In the genomic region with DNA sequence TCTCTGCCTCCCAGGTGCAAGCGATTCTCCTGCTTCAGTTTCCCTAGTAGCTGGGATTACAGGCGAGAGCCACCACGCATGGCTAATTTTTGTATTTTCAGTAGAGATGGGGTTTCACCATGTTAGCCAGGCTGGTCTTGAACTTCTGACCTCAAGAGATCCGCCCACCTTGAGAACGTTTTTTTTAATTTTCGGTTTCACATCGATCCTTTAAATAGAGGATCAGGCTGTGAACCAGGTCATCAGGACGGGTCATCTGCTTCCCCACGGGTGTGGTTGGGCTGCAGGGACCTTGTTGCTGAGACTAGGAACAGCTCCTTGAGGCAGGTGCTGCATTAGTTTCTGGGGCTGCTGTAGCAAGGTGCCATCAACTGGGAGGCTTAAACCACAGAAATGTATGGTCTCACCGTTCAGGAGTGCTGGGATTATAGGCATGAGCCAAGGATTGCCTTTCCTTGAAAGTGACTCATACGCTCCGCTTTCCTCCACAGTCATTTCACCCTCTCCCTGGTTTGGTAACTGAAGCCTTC, we compare ENCODE assay signal across 10 cellular contexts. TPM values are rescaled to one million over a fixed set of nuclear protein-coding genes. Genes with fewer than 3 reads are reported as not detected.
DNase-seq lines count a peak whose midpoint lies in the region; ATAC-seq and TF ChIP-seq lines count a peak whose summit lies in the region.
"Had no signal": no experiment of that assay in that cellular context is flagged by ENCODE, and none has a peak within 500 bp of the region (broad histone marks: within the 10 kb centered on the region; RNA-seq: fewer than 3 reads in every experiment).

No MANE protein-coding gene starts in this region.

- TF ChIP-seq CTCF in retinal pigment epithelial cell (conservative IDR thresholded peaks at IDR 0.05; ENCODE audit: low read depth, low read length) (no peak), neural progenitor cell (IDR thresholded peaks at IDR 0.05) (no peak), uterus (IDR thresholded peaks at IDR 0.05) (no peak)

- no peaks in the 10 kb centered on the region for H3K4me1 Mint-ChIP-seq in neural progenitor cell

- H2AFZ ChIP-seq in neural progenitor cell (replicated peaks): no peak overlapping the region

- no peak overlapping the region for H3K27ac Mint-ChIP-seq in neural progenitor cell
- H3K27ac Mint-ChIP-seq: activated T-helper 1 cell treated with anti-CD3 and anti-CD28 coated beads, Interleukin-12 subunit alpha, Interleukin-12 subunit beta, Interleukin-2, Interleukin-4 antibody, amounts not matched to agents 30 ng/mL and 10 ng/mL and 1 ng/mL, durations not matched to agents 14 hours and 24 hours and 36 hours had no signal

- no peak overlapping the region for H3K27ac ChIP-seq in neural progenitor cell
- no peak overlapping the region for H3K27ac ChIP-seq in uterus
- H3K27ac ChIP-seq: SJSA1 had no signal

- H3K4me1 ChIP-seq in neural progenitor cell (no peaks in the 10 kb centered on the region), uterus (no peaks in the 10 kb centered on the region)

- H3K4me3 Mint-ChIP-seq in neural progenitor cell: no peak overlapping the region
- H3K4me3 Mint-ChIP-seq: activated T-helper 1 cell treated with anti-CD3 and anti-CD28 coated beads, Interleukin-12 subunit alpha, Interleukin-12 subunit beta, Interleukin-2, Interleukin-4 antibody, amounts not matched to agents 30 ng/mL and 10 ng/mL and 1 ng/mL, durations not matched to agents 14 hours and 24 hours and 36 hours had no signal

- H3K4me3 ChIP-seq in retinal pigment epithelial cell (ENCODE audit: low read length) (no peak overlapping the region), neural progenitor cell (no peak overlapping the region), uterus (no peak overlapping the region)
- H3K4me3 ChIP-seq: SJSA1 had no signal

- ATAC-seq in GM18909 (IDR thresholded peaks at IDR 0.05; ENCODE audit: poor library complexity, unreplicated experiment): peak; percentile 89
- peak; percentile 82 for ATAC-seq in HG02885 (IDR thresholded peaks at IDR 0.05; ENCODE audit: poor library complexity, unreplicated experiment)

- H4K20me1 ChIP-seq in neural progenitor cell (ENCODE audit: low read depth): no peaks in the 10 kb centered on the region

- TF ChIP-seq POLR2A in uterus (IDR thresholded peaks at IDR 0.05): no peak

- H3K4me2 ChIP-seq in neural progenitor cell: no peak overlapping the region

- peaks cover under 1% of the 10 kb centered on the region for H3F3A ChIP-seq in neural progenitor cell (ENCODE audit: low read depth)

- H3K9me3 Mint-ChIP-seq in neural progenitor cell: no peaks in the 10 kb centered on the region
- H3K9me3 Mint-ChIP-seq: activated T-helper 1 cell treated with anti-CD3 and anti-CD28 coated beads, Interleukin-12 subunit alpha, Interleukin-12 subunit beta, Interleukin-2, Interleukin-4 antibody, amounts not matched to agents 30 ng/mL and 10 ng/mL and 1 ng/mL, durations not matched to agents 14 hours and 24 hours and 36 hours had no signal

- H3K79me2 ChIP-seq in neural progenitor cell (ENCODE audit: low read depth): no peaks in the 10 kb centered on the region

- H3K27me3 ChIP-seq in neural progenitor cell (no peaks in the 10 kb centered on the region), uterus (no peaks in the 10 kb centered on the region)
- H3K27me3 ChIP-seq: SJSA1 had no signal

- DNase-seq in SW480 (ENCODE audit: low spot score): peak; percentile 65
- DNase-seq in retinal pigment epithelial cell (ENCODE audit: low read depth): peak; percentile 69
- no peak for DNase-seq in neural progenitor cell (ENCODE audit: low spot score)
- DNase-seq in occipital lobe (lab: John Stamatoyannopoulos, UW): no peak
- DNase-seq in NCI-H1694 treated with DMSO at 0.1 percent for 48 hours (lab: John Stamatoyannopoulos, UW): no peak
- DNase-seq in uterus: no peak

- H3K36me3 ChIP-seq in neural progenitor cell (no peaks in the 10 kb centered on the region), uterus (no peaks in the 10 kb centered on the region)
- H3K36me3 ChIP-seq: SJSA1 had no signal

- H3K9me3 ChIP-seq in neural progenitor cell (ENCODE audit: low read depth) (no peaks in the 10 kb centered on the region), uterus (no peaks in the 10 kb centered on the region)
- H3K9me3 ChIP-seq: SJSA1 had no signal

- intact Hi-C loops in uterus (cut with DNase I; ENCODE audit: low total_unique reads): no loop called here

- H3K9ac ChIP-seq in neural progenitor cell: no peak overlapping the region

- no peaks in the 10 kb centered on the region for H3K36me3 Mint-ChIP-seq in neural progenitor cell

- H3K27me3 Mint-ChIP-seq in neural progenitor cell (ENCODE audit: insufficient read depth, low read depth): peaks cover 5% of the 10 kb centered on the region

RNA-seq across cellular contexts. Expression of a gene that starts 7.9 kb away (rescaled TPM):
- total RNA-seq in neural progenitor cell (ENCODE audit: low replicate concordance) (3.3 and 19.9 TPM in 2 replicates), occipital lobe (12.5 TPM), uterus (10 to 100 TPM in 1 of 4 donors, 1 to 10 TPM in 2, under 1 TPM in 1; 0.29 to 11.3 (median 8.2) TPM)

RNA-seq across cellular contexts. Expression of a gene that starts 24.1 kb away (rescaled TPM):
- total RNA-seq in neural progenitor cell (ENCODE audit: low replicate concordance) (0.37 and 1.0 TPM in 2 replicates), occipital lobe (5.0 TPM), uterus (10 to 100 TPM in 1 of 4 donors, 1 to 10 TPM in 1, under 1 TPM in 1, not detected in 1; 0.76 to 13.1 (median 1.1) TPM)
- total RNA-seq: activated T-helper 1 cell treated with anti-CD3 and anti-CD28 coated beads, Interleukin-12 subunit alpha, Interleukin-12 subunit beta, Interleukin-2, Interleukin-4 antibody, amounts not matched to agents 30 ng/mL and 10 ng/mL and 1 ng/mL, durations not matched to agents 14 hours and 24 hours and 36 hours; SJSA1 had no signal

RNA-seq across cellular contexts. Expression of a gene that starts 30.0 kb away (rescaled TPM):
- total RNA-seq in neural progenitor cell (ENCODE audit: low replicate concordance) (6.1 and 12.5 TPM in 2 replicates), occipital lobe (11.4 TPM), uterus (10 to 100 TPM in 2 of 4 donors, 1 to 10 TPM in 2; 4.7 to 21.3 (median 10.9) TPM)

RNA-seq across cellular contexts. Expression of a gene that starts 55.9 kb away (rescaled TPM):
- total RNA-seq in neural progenitor cell (ENCODE audit: low replicate concordance): 4.1 and 10.7 TPM in 2 replicates
- 2.2 TPM for total RNA-seq in occipital lobe
- total RNA-seq in uterus: 10 to 100 TPM in 1 of 4 donors, 1 to 10 TPM in 3; 1.0 to 13.2 (median 8.5) TPM

Comparison
In these comparisons a context has a peak if more than half of its experiments do, and no peak if none do; other contexts are left out.
1. DNase-seq: peak in SW480 (single experiment) and retinal pigment epithelial cell (single experiment); none in neural progenitor cell (single experiment), occipital lobe (single experiment), NCI-H1694 treated with DMSO at 0.1 percent for 48 hours (single experiment) and uterus (0 of 2).